In the genomic region with DNA sequence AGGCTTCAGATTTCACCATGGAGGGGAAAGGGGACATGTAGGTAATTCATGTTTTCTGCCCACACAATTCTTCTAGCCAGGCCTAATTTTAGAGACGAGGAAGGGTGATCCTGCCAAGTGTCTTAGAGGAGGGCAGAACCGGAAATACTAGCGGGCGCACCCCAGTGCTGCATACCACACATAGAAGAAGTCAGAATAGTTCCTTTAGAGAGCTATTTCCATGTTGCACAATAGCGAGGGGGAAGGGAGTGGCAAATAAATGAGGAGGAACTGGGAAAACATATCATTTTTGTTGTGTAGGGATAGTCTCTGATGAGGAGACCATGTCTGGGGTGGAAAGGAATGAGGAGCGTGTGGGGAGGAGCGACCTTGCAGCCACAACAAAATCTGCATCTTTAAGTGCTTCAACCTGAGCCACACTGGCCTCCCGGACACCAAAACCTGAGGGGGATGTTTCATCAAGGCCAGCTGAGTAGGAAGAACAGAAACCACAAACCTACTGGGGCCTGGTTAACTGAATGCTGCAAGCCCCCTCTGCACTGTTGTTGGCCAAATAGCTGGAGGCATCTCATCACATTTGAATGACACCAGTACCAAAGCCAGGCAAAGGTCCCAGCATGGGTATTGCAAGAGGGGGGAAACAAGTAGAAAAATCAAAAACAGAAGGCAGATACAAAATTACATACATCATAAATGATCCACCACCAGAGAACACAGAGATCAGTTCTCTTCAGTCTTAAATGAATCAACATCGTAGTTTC, we compare ENCODE assay signal across 1 cellular context.
TF ChIP-seq lines count a peak whose summit lies in the region.

No MANE protein-coding gene starts in this region.

TF ChIP-seq in IMR-90, 13 proteins besides CTCF, POLR2A, EP300 and RAD21 (continued from another document):
- TF ChIP-seq SMC3 (IDR thresholded peaks at IDR 0.05; ENCODE audit: low read depth, low read length) (no peak), CEBPB (IDR thresholded peaks at IDR 0.05; ENCODE audit: low read depth, low read length) (peak; percentile 96), RCOR1 (IDR thresholded peaks at IDR 0.05; ENCODE audit: insufficient replicate concordance, low read length) (no peak)
